ENCODE assay signal across 27 cellular contexts in genomic region chr10:44012921-44013320, GRCh38.
"Had no signal": no experiment of that assay in that cellular context is flagged by ENCODE, and none has a peak within 500 bp of the region (broad histone marks: within the 10 kb centered on the region; RNA-seq: fewer than 3 reads in every experiment).

No MANE protein-coding gene starts in this region.

- H3K4me2 ChIP-seq: KMS-11, PC-9 had no signal

- H3K36me3 ChIP-seq: WERI-Rb-1 had no signal

- DNase-seq: activated CD4-positive, alpha-beta T cell treated with anti-CD3 and anti-CD28 coated beads, Interleukin-2, amount 50 U/mL, for 4 hours; activated CD8-positive, alpha-beta T cell treated with anti-CD3 and anti-CD28 coated beads for 36 hours; activated gamma-delta T cell; activated naive CD4-positive, alpha-beta T cell treated with Interleukin-2 at 50 U/mL for 16 hours; activated T-cell treated with anti-CD3 and anti-CD28 coated beads, Interleukin-2, amount 50 U/mL, for 24 hours; anterior cingulate cortex; central memory CD4-positive, alpha-beta T cell; NCI-H1092 treated with DMSO at 0.1 percent for 48 hours; NCI-H1417; NCI-H146; NCI-H187; NCI-H2029 treated with DMSO at 0.1 percent for 48 hours; NCI-H2107; NCI-H2171; NCI-H510A; NCI-H526; NCI-H748 treated with DMSO at 0.1 percent for 48 hours; NK-92 treated with Interleukin-12 subunit alpha and Interleukin-12 subunit beta, amount 100 ng/mL, for 24 hours; PC-9; SIG-M5; T1000; WERI-Rb-1 had no signal

- ATAC-seq: activated CD8-positive, alpha-beta T cell treated with anti-CD3 and anti-CD28 coated beads for 36 hours; Right ventricle myocardium inferior had no signal

- H3K4me3 ChIP-seq: PC-9 had no signal

- H2AFZ ChIP-seq: PC-9 had no signal

- H3K27ac ChIP-seq: KMS-11, PC-9, RWPE1, WERI-Rb-1 had no signal

- FAIRE-seq: bronchial epithelial cell, RCC 7860 had no signal

- H3K9ac ChIP-seq: KMS-11 had no signal
